ENCODE assay signal across 9 cellular contexts in genomic region chr22:40210814-40211213, GRCh38. TPM values are rescaled to one million over a fixed set of nuclear protein-coding genes. Genes with fewer than 3 reads are reported as not detected.
DNase-seq lines count a peak whose midpoint lies in the region; ATAC-seq, FAIRE-seq and TF ChIP-seq lines count a peak whose summit lies in the region.
"Had no signal": no experiment of that assay in that cellular context is flagged by ENCODE, and none has a peak within 500 bp of the region (broad histone marks: within the 10 kb centered on the region; RNA-seq: fewer than 3 reads in every experiment).

No MANE protein-coding gene starts in this region.

- H3K4me3 Mint-ChIP-seq in natural killer cell = no peak overlapping the region

- peaks cover 62% of the 10 kb centered on the region for H3K79me2 ChIP-seq in OCI-LY3 (ENCODE audit: low read length)

- ATAC-seq in GM21723 (IDR thresholded peaks at IDR 0.05; ENCODE audit: unreplicated experiment) = peak; percentile 81
- ATAC-seq in natural killer cell = peak; percentile 71 to 83 (median 80)
- no peak for ATAC-seq in GM19023 (IDR thresholded peaks at IDR 0.05; ENCODE audit: unreplicated experiment)
- ATAC-seq in HG02970 (IDR thresholded peaks at IDR 0.05; ENCODE audit: low FRiP score, unreplicated experiment) = no peak

- peak overlapping the region; percentile 34 for H3K4me3 ChIP-seq in OCI-LY3 (ENCODE audit: low read length)

- peak overlapping the region; percentile 27 to 61 for H3K27ac Mint-ChIP-seq in natural killer cell

- H3K27ac ChIP-seq in OCI-LY3 (ENCODE audit: low read length) = peak overlapping the region; percentile 49

- no peaks in the 10 kb centered on the region for H3K27me3 Mint-ChIP-seq in natural killer cell (ENCODE audit: low read depth in 2 of 2)

- peaks cover 65 to 72% of the 10 kb centered on the region in 2 donors for H3K4me1 Mint-ChIP-seq in natural killer cell

- H3K4me2 ChIP-seq in OCI-LY3 (ENCODE audit: low read length) = peak overlapping the region; percentile 64

- peak; percentile 92 for FAIRE-seq in GM18507 (lab: Jason Lieb, UNC)
- FAIRE-seq in HTR-8/SVneo (lab: Jason Lieb, UNC) = no peak

- peaks cover 58% of the 10 kb centered on the region for H4K20me1 ChIP-seq in OCI-LY3 (ENCODE audit: insufficient read depth, low read length)

- H3K36me3 ChIP-seq in OCI-LY3 (replicated peaks; ENCODE audit: low read depth, low read length) = no peaks in the 10 kb centered on the region

- peak; percentile 49 for DNase-seq in GM18507 (ENCODE audit: extremely low spot score, insufficient read length, low read depth)
- DNase-seq in natural killer cell = no peak
- DNase-seq in HTR-8/SVneo (ENCODE audit: insufficient read length, low spot score) = no peak
- DNase-seq in AG08396 (ENCODE audit: low spot score) = no peak
- DNase-seq: NCI-H1417 had no signal

- no peak; the same call in 1 of the 2 replicates for TF ChIP-seq CTCF in OCI-LY3 (IDR thresholded peaks at IDR 0.05; ENCODE audit: low read depth, low read length)
- TF ChIP-seq CTCF in natural killer cell (IDR thresholded peaks at IDR 0.05) = no peak

- H3K9me3 ChIP-seq in OCI-LY3 (ENCODE audit: insufficient read depth, low read length) = no peaks in the 10 kb centered on the region

- H3K36me3 Mint-ChIP-seq in natural killer cell = no peaks in the 10 kb centered on the region

- H3K9me3 Mint-ChIP-seq in natural killer cell = no peaks in the 10 kb centered on the region

- no peaks in the 10 kb centered on the region; the same call in 1 of the 2 replicates for H3K27me3 ChIP-seq in OCI-LY3 (ENCODE audit: low read depth, low read length)

- peak overlapping the region; percentile 2; the same call in 1 of the 2 replicates for H3K9ac ChIP-seq in OCI-LY3 (ENCODE audit: low read length)

- H2AFZ ChIP-seq in OCI-LY3 (ENCODE audit: low read depth, low read length) = no peak overlapping the region

- intact Hi-C loops in natural killer cell (cut with micrococcal nuclease) = no loop called here

- H3K4me1 ChIP-seq in OCI-LY3 (ENCODE audit: low read length) = peaks cover 52% of the 10 kb centered on the region

RNA-seq across cellular contexts. Expression of gene TNRC6B, which starts 33.1 kb away (rescaled TPM):
- 100 to 1,000 TPM; 112 to 141 (median 138) TPM for total RNA-seq in natural killer cell

Comparison
In these comparisons a context has a peak if more than half of its experiments do, and no peak if none do; other contexts are left out.
1. ATAC-seq: peak in GM21723 (single experiment) and natural killer cell (3 of 3); none in GM19023 (single experiment) and HG02970 (single experiment).